Comparison of ENCODE assay signal across 1 cellular context in the genomic region with DNA sequence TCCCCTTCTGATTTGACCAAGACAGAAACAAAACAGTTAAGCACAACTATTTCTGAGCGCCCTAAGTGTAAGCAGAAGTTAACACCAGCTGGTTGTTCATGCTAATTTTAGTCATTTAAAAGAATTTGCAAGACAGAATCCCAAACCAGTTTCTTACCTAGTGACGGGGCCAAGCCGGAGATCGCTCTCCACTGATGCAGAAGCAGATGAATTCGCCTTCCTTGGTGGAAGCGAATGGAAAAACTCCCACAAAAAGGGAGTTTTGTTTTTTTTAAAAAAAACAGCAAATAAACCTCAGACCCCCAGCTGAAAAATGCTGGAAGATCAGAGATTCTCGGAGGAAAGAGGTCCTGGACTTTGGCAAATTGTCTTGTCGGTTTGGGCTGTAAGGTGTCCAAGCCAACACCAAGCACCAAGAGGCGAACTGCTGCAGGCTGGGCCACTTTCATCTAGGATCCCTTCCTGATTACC.
A peak's percentile ranks its signal among the peaks of the same experiment; 100 is the strongest.
TF ChIP-seq lines count a peak whose summit lies in the region.

No MANE protein-coding gene starts in this region.

TF ChIP-seq in H1, 55 proteins besides CTCF, POLR2A, EP300 and RAD21:
- TF ChIP-seq TAF1 (IDR thresholded peaks at IDR 0.05; ENCODE audit: low read depth, low read length) (peak; percentile 43; the same call in 1 of the 2 replicates), POU5F1 (IDR thresholded peaks at IDR 0.05; ENCODE audit: low read depth, low read length) (no peak), EGR1 (IDR thresholded peaks at IDR 0.05; ENCODE audit: borderline replicate concordance, low read depth, low read length) (no peak), YY1 (IDR thresholded peaks at IDR 0.05; ENCODE audit: low read depth, low read length) (no peak), BCL11A (IDR thresholded peaks at IDR 0.05; ENCODE audit: low read depth in 2 of 2, low read length in 2 of 2) (no peak), RBBP5 (IDR thresholded peaks at IDR 0.05; ENCODE audit: borderline replicate concordance, low read depth, low read length) (no peak), CTBP2 (IDR thresholded peaks at IDR 0.05; ENCODE audit: borderline replicate concordance, insufficient read depth, insufficient read length, low read length) (no peak), SIX5 (IDR thresholded peaks at IDR 0.05; ENCODE audit: low read depth, low read length) (no peak), CBX8 (IDR thresholded peaks at IDR 0.05; ENCODE audit: borderline replicate concordance, low read depth, low read length) (no peak), BACH1 (IDR thresholded peaks at IDR 0.05; ENCODE audit: low read length) (no peak), GABPA (IDR thresholded peaks at IDR 0.05; ENCODE audit: borderline replicate concordance, insufficient read depth, low read length) (no peak), KDM1A (IDR thresholded peaks at IDR 0.05; ENCODE audit: borderline replicate concordance, low read length) (no peak), CBX5 (IDR thresholded peaks at IDR 0.05; ENCODE audit: low read depth, low read length) (no peak), RXRA (IDR thresholded peaks at IDR 0.05; ENCODE audit: insufficient read depth, low read depth, low read length) (no peak), ASH2L (IDR thresholded peaks at IDR 0.05; ENCODE audit: low read length) (peak; percentile 47), ZNF274 (IDR thresholded peaks at IDR 0.05; ENCODE audit: borderline replicate concordance, extremely low read depth, low read length) (no peak), FOSL1 (IDR thresholded peaks at IDR 0.05; ENCODE audit: insufficient read depth, low read depth, low read length) (no peak), SAP30 (IDR thresholded peaks at IDR 0.05; ENCODE audit: insufficient read depth, insufficient replicate concordance, low read length) (no peak), JUN (IDR thresholded peaks at IDR 0.05; ENCODE audit: low read depth, low read length) (no peak), HDAC2 (IDR thresholded peaks at IDR 0.05; ENCODE audit: borderline replicate concordance in 1 of 2, low read depth in 2 of 2, low read length in 2 of 2) (peak in 1 of 2 experiments; percentile 65; a peak in 1 of 4 replicates), SP4 (IDR thresholded peaks at IDR 0.05; ENCODE audit: low read length) (no peak), KDM5A (IDR thresholded peaks at IDR 0.05; ENCODE audit: low read length) (no peak), RNF2 (IDR thresholded peaks at IDR 0.05; ENCODE audit: borderline replicate concordance, low read depth, low read length, missing control alignments, poor library complexity, severe bottlenecking) (no peak), MAFK (IDR thresholded peaks at IDR 0.05; ENCODE audit: low read depth, low read length) (no peak), NRF1 (IDR thresholded peaks at IDR 0.05; ENCODE audit: low read depth, low read length) (no peak), SIN3A (conservative IDR thresholded peaks at IDR 0.05 in 1 of 2, IDR thresholded peaks at IDR 0.05 in 1 of 2; ENCODE audit: low read depth in 1 of 2, low read length in 2 of 2) (peak; percentile 4 to 48; a peak in 1 of 4 replicates), POLR2AphosphoS5 (IDR thresholded peaks at IDR 0.05; ENCODE audit: low read depth, low read length) (peak; percentile 76), CEBPB (IDR thresholded peaks at IDR 0.05; ENCODE audit: low read depth, low read length) (no peak), CHD1 (IDR thresholded peaks at IDR 0.05; ENCODE audit: low read depth, low read length) (no peak), TAF7 (optimal IDR thresholded peaks at IDR 0.05; ENCODE audit: borderline replicate concordance, low read depth, low read length) (peak; percentile 99), KDM4A (IDR thresholded peaks at IDR 0.05; ENCODE audit: low read depth, low read length, severe bottlenecking) (no peak), TBP (IDR thresholded peaks at IDR 0.05; ENCODE audit: low read depth, low read length) (peak; percentile 81), SUZ12 (IDR thresholded peaks at IDR 0.05; ENCODE audit: low read length) (no peak)
- TF ChIP-seq, protein P1, sequence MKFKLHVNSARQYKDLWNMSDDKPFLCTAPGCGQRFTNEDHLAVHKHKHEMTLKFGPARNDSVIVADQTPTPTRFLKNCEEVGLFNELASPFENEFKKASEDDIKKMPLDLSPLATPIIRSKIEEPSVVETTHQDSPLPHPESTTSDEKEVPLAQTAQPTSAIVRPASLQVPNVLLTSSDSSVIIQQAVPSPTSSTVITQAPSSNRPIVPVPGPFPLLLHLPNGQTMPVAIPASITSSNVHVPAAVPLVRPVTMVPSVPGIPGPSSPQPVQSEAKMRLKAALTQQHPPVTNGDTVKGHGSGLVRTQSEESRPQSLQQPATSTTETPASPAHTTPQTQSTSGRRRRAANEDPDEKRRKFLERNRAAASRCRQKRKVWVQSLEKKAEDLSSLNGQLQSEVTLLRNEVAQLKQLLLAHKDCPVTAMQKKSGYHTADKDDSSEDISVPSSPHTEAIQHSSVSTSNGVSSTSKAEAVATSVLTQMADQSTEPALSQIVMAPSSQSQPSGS (IDR thresholded peaks at IDR 0.05; ENCODE audit: low read length), result no peak
- TF ChIP-seq, protein P2, sequence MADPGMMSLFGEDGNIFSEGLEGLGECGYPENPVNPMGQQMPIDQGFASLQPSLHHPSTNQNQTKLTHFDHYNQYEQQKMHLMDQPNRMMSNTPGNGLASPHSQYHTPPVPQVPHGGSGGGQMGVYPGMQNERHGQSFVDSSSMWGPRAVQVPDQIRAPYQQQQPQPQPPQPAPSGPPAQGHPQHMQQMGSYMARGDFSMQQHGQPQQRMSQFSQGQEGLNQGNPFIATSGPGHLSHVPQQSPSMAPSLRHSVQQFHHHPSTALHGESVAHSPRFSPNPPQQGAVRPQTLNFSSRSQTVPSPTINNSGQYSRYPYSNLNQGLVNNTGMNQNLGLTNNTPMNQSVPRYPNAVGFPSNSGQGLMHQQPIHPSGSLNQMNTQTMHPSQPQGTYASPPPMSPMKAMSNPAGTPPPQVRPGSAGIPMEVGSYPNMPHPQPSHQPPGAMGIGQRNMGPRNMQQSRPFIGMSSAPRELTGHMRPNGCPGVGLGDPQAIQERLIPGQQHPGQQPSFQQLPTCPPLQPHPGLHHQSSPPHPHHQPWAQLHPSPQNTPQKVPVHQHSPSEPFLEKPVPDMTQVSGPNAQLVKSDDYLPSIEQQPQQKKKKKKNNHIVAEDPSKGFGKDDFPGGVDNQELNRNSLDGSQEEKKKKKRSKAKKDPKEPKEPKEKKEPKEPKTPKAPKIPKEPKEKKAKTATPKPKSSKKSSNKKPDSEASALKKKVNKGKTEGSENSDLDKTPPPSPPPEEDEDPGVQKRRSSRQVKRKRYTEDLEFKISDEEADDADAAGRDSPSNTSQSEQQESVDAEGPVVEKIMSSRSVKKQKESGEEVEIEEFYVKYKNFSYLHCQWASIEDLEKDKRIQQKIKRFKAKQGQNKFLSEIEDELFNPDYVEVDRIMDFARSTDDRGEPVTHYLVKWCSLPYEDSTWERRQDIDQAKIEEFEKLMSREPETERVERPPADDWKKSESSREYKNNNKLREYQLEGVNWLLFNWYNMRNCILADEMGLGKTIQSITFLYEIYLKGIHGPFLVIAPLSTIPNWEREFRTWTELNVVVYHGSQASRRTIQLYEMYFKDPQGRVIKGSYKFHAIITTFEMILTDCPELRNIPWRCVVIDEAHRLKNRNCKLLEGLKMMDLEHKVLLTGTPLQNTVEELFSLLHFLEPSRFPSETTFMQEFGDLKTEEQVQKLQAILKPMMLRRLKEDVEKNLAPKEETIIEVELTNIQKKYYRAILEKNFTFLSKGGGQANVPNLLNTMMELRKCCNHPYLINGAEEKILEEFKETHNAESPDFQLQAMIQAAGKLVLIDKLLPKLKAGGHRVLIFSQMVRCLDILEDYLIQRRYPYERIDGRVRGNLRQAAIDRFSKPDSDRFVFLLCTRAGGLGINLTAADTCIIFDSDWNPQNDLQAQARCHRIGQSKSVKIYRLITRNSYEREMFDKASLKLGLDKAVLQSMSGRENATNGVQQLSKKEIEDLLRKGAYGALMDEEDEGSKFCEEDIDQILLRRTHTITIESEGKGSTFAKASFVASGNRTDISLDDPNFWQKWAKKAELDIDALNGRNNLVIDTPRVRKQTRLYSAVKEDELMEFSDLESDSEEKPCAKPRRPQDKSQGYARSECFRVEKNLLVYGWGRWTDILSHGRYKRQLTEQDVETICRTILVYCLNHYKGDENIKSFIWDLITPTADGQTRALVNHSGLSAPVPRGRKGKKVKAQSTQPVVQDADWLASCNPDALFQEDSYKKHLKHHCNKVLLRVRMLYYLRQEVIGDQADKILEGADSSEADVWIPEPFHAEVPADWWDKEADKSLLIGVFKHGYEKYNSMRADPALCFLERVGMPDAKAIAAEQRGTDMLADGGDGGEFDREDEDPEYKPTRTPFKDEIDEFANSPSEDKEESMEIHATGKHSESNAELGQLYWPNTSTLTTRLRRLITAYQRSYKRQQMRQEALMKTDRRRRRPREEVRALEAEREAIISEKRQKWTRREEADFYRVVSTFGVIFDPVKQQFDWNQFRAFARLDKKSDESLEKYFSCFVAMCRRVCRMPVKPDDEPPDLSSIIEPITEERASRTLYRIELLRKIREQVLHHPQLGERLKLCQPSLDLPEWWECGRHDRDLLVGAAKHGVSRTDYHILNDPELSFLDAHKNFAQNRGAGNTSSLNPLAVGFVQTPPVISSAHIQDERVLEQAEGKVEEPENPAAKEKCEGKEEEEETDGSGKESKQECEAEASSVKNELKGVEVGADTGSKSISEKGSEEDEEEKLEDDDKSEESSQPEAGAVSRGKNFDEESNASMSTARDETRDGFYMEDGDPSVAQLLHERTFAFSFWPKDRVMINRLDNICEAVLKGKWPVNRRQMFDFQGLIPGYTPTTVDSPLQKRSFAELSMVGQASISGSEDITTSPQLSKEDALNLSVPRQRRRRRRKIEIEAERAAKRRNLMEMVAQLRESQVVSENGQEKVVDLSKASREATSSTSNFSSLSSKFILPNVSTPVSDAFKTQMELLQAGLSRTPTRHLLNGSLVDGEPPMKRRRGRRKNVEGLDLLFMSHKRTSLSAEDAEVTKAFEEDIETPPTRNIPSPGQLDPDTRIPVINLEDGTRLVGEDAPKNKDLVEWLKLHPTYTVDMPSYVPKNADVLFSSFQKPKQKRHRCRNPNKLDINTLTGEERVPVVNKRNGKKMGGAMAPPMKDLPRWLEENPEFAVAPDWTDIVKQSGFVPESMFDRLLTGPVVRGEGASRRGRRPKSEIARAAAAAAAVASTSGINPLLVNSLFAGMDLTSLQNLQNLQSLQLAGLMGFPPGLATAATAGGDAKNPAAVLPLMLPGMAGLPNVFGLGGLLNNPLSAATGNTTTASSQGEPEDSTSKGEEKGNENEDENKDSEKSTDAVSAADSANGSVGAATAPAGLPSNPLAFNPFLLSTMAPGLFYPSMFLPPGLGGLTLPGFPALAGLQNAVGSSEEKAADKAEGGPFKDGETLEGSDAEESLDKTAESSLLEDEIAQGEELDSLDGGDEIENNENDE (IDR thresholded peaks at IDR 0.05; ENCODE audit: insufficient replicate concordance, low read length), result peak; percentile 90
- TF ChIP-seq, protein P3, sequence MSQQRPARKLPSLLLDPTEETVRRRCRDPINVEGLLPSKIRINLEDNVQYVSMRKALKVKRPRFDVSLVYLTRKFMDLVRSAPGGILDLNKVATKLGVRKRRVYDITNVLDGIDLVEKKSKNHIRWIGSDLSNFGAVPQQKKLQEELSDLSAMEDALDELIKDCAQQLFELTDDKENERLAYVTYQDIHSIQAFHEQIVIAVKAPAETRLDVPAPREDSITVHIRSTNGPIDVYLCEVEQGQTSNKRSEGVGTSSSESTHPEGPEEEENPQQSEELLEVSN (IDR thresholded peaks at IDR 0.05), result no peak
- TF ChIP-seq, protein P4, sequence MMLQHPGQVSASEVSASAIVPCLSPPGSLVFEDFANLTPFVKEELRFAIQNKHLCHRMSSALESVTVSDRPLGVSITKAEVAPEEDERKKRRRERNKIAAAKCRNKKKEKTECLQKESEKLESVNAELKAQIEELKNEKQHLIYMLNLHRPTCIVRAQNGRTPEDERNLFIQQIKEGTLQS (IDR thresholded peaks at IDR 0.05; ENCODE audit: insufficient read depth, low read depth, low read length), result no peak
